1 cellular context compared by ENCODE assay signal in genomic region chr4:6917445-6918241, GRCh38.
A peak's percentile ranks its signal among the peaks of the same experiment; 100 is the strongest.
TF ChIP-seq lines count a peak whose summit lies in the region.

No MANE protein-coding gene starts in this region.

TF ChIP-seq in HEK293, 187 proteins besides CTCF, POLR2A, EP300 and RAD21 (continued from another document and continues in another):
- 0 out of 2 replicates have a peak, but pooled peaks have one; percentile 22 for TF ChIP-seq ZBTB11 (tag by site-specific recombination; conservative IDR thresholded peaks at IDR 0.05; ENCODE audit: low read depth)
- TF ChIP-seq ZNF629 (tag by site-specific recombination; IDR thresholded peaks at IDR 0.05): peak; percentile 64
- peak; percentile 62 for TF ChIP-seq PRDM10 (tag by site-specific recombination; IDR thresholded peaks at IDR 0.05)
- no peak for TF ChIP-seq ZNF391 (tag by site-specific recombination; IDR thresholded peaks at IDR 0.05; ENCODE audit: borderline replicate concordance, low read depth)
- peak; percentile 99 for TF ChIP-seq OSR2 (tag by site-specific recombination; IDR thresholded peaks at IDR 0.05)
- peak; percentile 95 for TF ChIP-seq GLIS1 (tag by site-specific recombination; IDR thresholded peaks at IDR 0.05)
- 0 out of 2 replicates have a peak, but pooled peaks have one; percentile 48 for TF ChIP-seq ZNF366 (tag by site-specific recombination; conservative IDR thresholded peaks at IDR 0.05)
- TF ChIP-seq ZNF449 (tag by site-specific recombination; IDR thresholded peaks at IDR 0.05): peak; percentile 84
- TF ChIP-seq SP7 (tag by site-specific recombination; IDR thresholded peaks at IDR 0.05): peak; percentile 83
- no peak for TF ChIP-seq ZNF621 (tag by site-specific recombination; IDR thresholded peaks at IDR 0.05)
- TF ChIP-seq ZBTB17 (tag by site-specific recombination; IDR thresholded peaks at IDR 0.05): peak; percentile 34; the same call in 1 of the 2 replicates
- 0 out of 2 replicates have a peak, but pooled peaks have one; percentile 33 for TF ChIP-seq PATZ1 (tag by site-specific recombination; IDR thresholded peaks at IDR 0.05)
- TF ChIP-seq ZFP37 (tag by site-specific recombination; IDR thresholded peaks at IDR 0.05): no peak
- TF ChIP-seq ZNF580 (tag by site-specific recombination; IDR thresholded peaks at IDR 0.05): peak; percentile 90
- 0 out of 2 replicates have a peak, but pooled peaks have one; percentile 24 for TF ChIP-seq ZSCAN30 (tag by site-specific recombination; IDR thresholded peaks at IDR 0.05)
- TF ChIP-seq KLF1 (tag by site-specific recombination; IDR thresholded peaks at IDR 0.05): peak; percentile 76
- TF ChIP-seq ZNF138 (tag by site-specific recombination; IDR thresholded peaks at IDR 0.05; ENCODE audit: borderline replicate concordance): no peak
- TF ChIP-seq ZNF2 (tag by site-specific recombination; IDR thresholded peaks at IDR 0.05): 0 out of 2 replicates have a peak, but pooled peaks have one; percentile 22
- TF ChIP-seq KLF17 (tag by site-specific recombination; IDR thresholded peaks at IDR 0.05): peak; percentile 79
- TF ChIP-seq SP2 (tag by site-specific recombination; IDR thresholded peaks at IDR 0.05): peak; percentile 27; the same call in 1 of the 2 replicates
- 0 out of 2 replicates have a peak, but pooled peaks have one; percentile 28 for TF ChIP-seq HOXD13 (CRISPR knock-in tag; IDR thresholded peaks at IDR 0.05; ENCODE audit: borderline replicate concordance)
- TF ChIP-seq ZNF791 (tag by site-specific recombination; IDR thresholded peaks at IDR 0.05): no peak
- peak; percentile 72 for TF ChIP-seq ZIC2 (tag by site-specific recombination; IDR thresholded peaks at IDR 0.05)
- TF ChIP-seq KLF9 (tag by site-specific recombination; IDR thresholded peaks at IDR 0.05; ENCODE audit: low read depth): 0 out of 2 replicates have a peak, but pooled peaks have one; percentile 10
- peak; percentile 79 for TF ChIP-seq GLIS2 (tag by site-specific recombination; IDR thresholded peaks at IDR 0.05)
- TF ChIP-seq REST (tag by site-specific recombination; IDR thresholded peaks at IDR 0.05): no peak
- TF ChIP-seq KLF8 (tag by site-specific recombination; IDR thresholded peaks at IDR 0.05): peak; percentile 33; the same call in 1 of the 2 replicates
- TF ChIP-seq YY2 (tag by site-specific recombination; IDR thresholded peaks at IDR 0.05): no peak
- no peak for TF ChIP-seq ZNF175 (tag by site-specific recombination; IDR thresholded peaks at IDR 0.05)
- peak; percentile 49 for TF ChIP-seq WT1 (tag by site-specific recombination; IDR thresholded peaks at IDR 0.05)
- TF ChIP-seq ZNF600 (tag by site-specific recombination; IDR thresholded peaks at IDR 0.05): peak; percentile 70
- peak; percentile 43; the same call in 1 of the 2 replicates for TF ChIP-seq TSHZ1 (tag by site-specific recombination; IDR thresholded peaks at IDR 0.05; ENCODE audit: borderline replicate concordance)
- TF ChIP-seq PRDM4 (tag by site-specific recombination; IDR thresholded peaks at IDR 0.05): peak; percentile 38; the same call in 1 of the 2 replicates
- peak; percentile 67; the same call in 1 of the 2 replicates for TF ChIP-seq ZNF660 (tag by site-specific recombination; IDR thresholded peaks at IDR 0.05)
- TF ChIP-seq ZFHX2 (tag by site-specific recombination; conservative IDR thresholded peaks at IDR 0.05): peak; percentile 54
